In genomic region chr6:126182650-126183311, GRCh38 we compare ENCODE assay signal across 13 cellular contexts.
DNase-seq lines count a peak whose midpoint lies in the region; ATAC-seq and TF ChIP-seq lines count a peak whose summit lies in the region.
"Had no signal": no experiment of that assay in that cellular context is flagged by ENCODE, and none has a peak within 500 bp of the region (broad histone marks: within the 10 kb centered on the region; RNA-seq: fewer than 3 reads in every experiment).

No MANE protein-coding gene starts in this region.

- H2BK5ac ChIP-seq in H9 (ENCODE audit: insufficient read length, low read length): no peak overlapping the region

- TF ChIP-seq CTCF in H9 (conservative IDR thresholded peaks at IDR 0.05) (no peak; the same call in 2 of the 3 replicates), fibroblast of mammary gland (conservative IDR thresholded peaks at IDR 0.05; ENCODE audit: control insufficient read depth, insufficient read depth, low read depth, low read length) (no peak)

- H3K79me1 ChIP-seq in H9 (ENCODE audit: insufficient read depth, low read depth, low read length, poor library complexity, severe bottlenecking): no peaks in the 10 kb centered on the region

- H3K9ac ChIP-seq in H9 (ENCODE audit: extremely low read depth, insufficient read length, low read length): no peak overlapping the region

- no peak overlapping the region; the same call in 1 of the 2 replicates for H3K4ac ChIP-seq in H9 (ENCODE audit: low read depth, low read length)

- H4K5ac ChIP-seq in H9 (ENCODE audit: insufficient read length, low read depth, low read length): no peak overlapping the region

- no peaks in the 10 kb centered on the region for H4K20me1 ChIP-seq in H9 (ENCODE audit: control insufficient read depth, insufficient read depth, insufficient read length)

- H3K27ac ChIP-seq in H9 (ENCODE audit: insufficient read length, low read depth, low read length): no peak overlapping the region
- H3K27ac ChIP-seq: lower lobe of right lung had no signal

- ATAC-seq in HG02623 (IDR thresholded peaks at IDR 0.05; ENCODE audit: unreplicated experiment): no peak
- ATAC-seq: lower lobe of right lung had no signal

- H3K56ac ChIP-seq in H9 (ENCODE audit: insufficient read length, low read depth, low read length): no peak overlapping the region

- peaks cover 5% of the 10 kb centered on the region; the same call in 1 of the 2 replicates for H3K4me1 ChIP-seq in H9 (ENCODE audit: insufficient read depth, low read length)
- H3K4me1 ChIP-seq: lower lobe of right lung had no signal

- H3K4me3 ChIP-seq in fibroblast of mammary gland (ENCODE audit: control insufficient read depth, low read depth, low read length) (no peak overlapping the region), skeletal muscle cell (ENCODE audit: low read depth, low read length) (no peak overlapping the region)
- H3K4me3 ChIP-seq: lower lobe of right lung had no signal

- no peak overlapping the region for H2BK15ac ChIP-seq in H9 (ENCODE audit: low read depth, low read length)

- peaks cover 0 to 2% (median 0%) of the 10 kb centered on the region in 3 experiments; a peak in 3 of 7 replicates for H3K36me3 Mint-ChIP-seq in H9 (ENCODE audit: insufficient read depth in 1 of 3, low read depth in 3 of 3)

- H2BK120ac ChIP-seq in H9 (ENCODE audit: low read depth, low read length, poor library complexity, severe bottlenecking): peak overlapping the region; percentile 67

- H4K8ac ChIP-seq in H9 (replicated peaks; ENCODE audit: insufficient read length, low read depth, low read length): no peak overlapping the region

- H3K4me2 ChIP-seq in H9 (ENCODE audit: insufficient read depth, insufficient read length, low read length): no peak overlapping the region

- H2BK12ac ChIP-seq in H9 (ENCODE audit: insufficient read length, low read depth, low read length): no peak overlapping the region

- WGBS in H9 (ENCODE audit: extremely low coverage, insufficient read length, low lambda C conversion rate): no CpG with 5 or more reads among the region's 2 CpGs

- H3T11ph ChIP-seq in H9 (ENCODE audit: low read length): no peak overlapping the region

- H3K23ac ChIP-seq in H9 (ENCODE audit: insufficient read length, low read depth, low read length): no peak overlapping the region

- DNase-seq in H9: no peak
- DNase-seq in NCI-H146 (lab: John Stamatoyannopoulos, UW): peak; percentile 36
- peak; percentile 49 for DNase-seq in fibroblast of mammary gland (ENCODE audit: low read depth)
- DNase-seq in skeletal muscle cell (ENCODE audit: low read depth): peak; percentile 39
- DNase-seq in NCI-H510A treated with DMSO at 0.1 percent for 48 hours (lab: John Stamatoyannopoulos, UW): no peak
- DNase-seq in ecto neural progenitor cell (ENCODE audit: low spot score): no peak
- no peak for DNase-seq in Kasumi-1 (lab: John Stamatoyannopoulos, UW)
- DNase-seq: activated CD4-positive, CD25-positive, alpha-beta regulatory T cell treated with anti-CD3 and anti-CD28 coated beads, Interleukin-2, amount 50 U/mL, for 72 hours; lower lobe of right lung; NCI-H187; occipital lobe; stimulated activated CD4-positive, alpha-beta T cell treated with anti-CD3 and anti-CD28 coated beads, Interleukin-4, amount 100 ng/mL, for 24 hours had no signal

- H3K9me3 ChIP-seq in H9 (ENCODE audit: control insufficient read depth, low read depth, low read length): no peaks in the 10 kb centered on the region
- H3K9me3 ChIP-seq: lower lobe of right lung had no signal

- H3K18ac ChIP-seq in H9 (ENCODE audit: insufficient read length, low read depth, low read length): peak overlapping the region; percentile 69

- no peaks in the 10 kb centered on the region for H3K79me2 ChIP-seq in H9 (ENCODE audit: insufficient read depth, low read length)

- no peak overlapping the region for H2BK20ac ChIP-seq in H9 (ENCODE audit: low read depth, low read length, poor library complexity, severe bottlenecking)

- no peak overlapping the region for H3K4me3 Mint-ChIP-seq in H9

- peaks cover 34% of the 10 kb centered on the region in 2 experiments for H3K4me1 Mint-ChIP-seq in H9

- no peak overlapping the region for H2AFZ ChIP-seq in H9 (ENCODE audit: low read length)

- peaks cover 2% of the 10 kb centered on the region for H3K23me2 ChIP-seq in H9 (ENCODE audit: insufficient read length, low read depth, low read length, poor library complexity, severe bottlenecking)

- H3K9me3 Mint-ChIP-seq in H9: no peaks in the 10 kb centered on the region

- H3K14ac ChIP-seq in H9 (ENCODE audit: insufficient read depth, low read length): no peak overlapping the region

- peak overlapping the region; percentile 32 to 80 (median 42); a peak in 4 of 7 replicates for H3K27ac Mint-ChIP-seq in H9

- H4K91ac ChIP-seq in H9 (ENCODE audit: insufficient read length, low read depth, low read length): no peak overlapping the region

- H2AK5ac ChIP-seq in H9 (ENCODE audit: insufficient read length, low read length): no peak overlapping the region

- no peaks in the 10 kb centered on the region for H3K27me3 Mint-ChIP-seq in H9 (ENCODE audit: low read depth)

- no peaks in the 10 kb centered on the region for H3K27me3 ChIP-seq in H9 (ENCODE audit: insufficient read depth, low read length)

Comparison
In these comparisons a context has a peak if more than half of its experiments do, and no peak if none do; other contexts are left out.
1. DNase-seq: peak in NCI-H146 (single experiment), fibroblast of mammary gland (single experiment) and skeletal muscle cell (single experiment); none in H9 (single experiment), NCI-H510A treated with DMSO at 0.1 percent for 48 hours (single experiment), ecto neural progenitor cell (single experiment) and Kasumi-1 (0 of 2).